ENCODE assay signal across 8 cellular contexts in genomic region chr2:105744091-105744908, GRCh38. TPM values are rescaled to one million over a fixed set of nuclear protein-coding genes. Genes with fewer than 3 reads are reported as not detected.
DNase-seq lines count a peak whose midpoint lies in the region; ATAC-seq and TF ChIP-seq lines count a peak whose summit lies in the region.

No MANE protein-coding gene starts in this region.

- peaks cover 12 to 39% of the 10 kb centered on the region in 2 donors for H3K36me3 Mint-ChIP-seq in CD4-positive, alpha-beta memory T cell

- BruUV-seq in PC-9 (replicated peaks; lab: Mats Ljungman, UMichigan), result TSS peak; percentile 65

- ATAC-seq in HG03342 (IDR thresholded peaks at IDR 0.05; ENCODE audit: unreplicated experiment) (peak; percentile 68), gastroesophageal sphincter (peak; percentile 90)

- 0 out of 2 replicates have a peak, but pooled peaks cover 9% of the 10 kb centered on the region for H4K20me1 ChIP-seq in PC-9 (ENCODE audit: insufficient read depth)

- H3K4me2 ChIP-seq in PC-9 (peak overlapping the region; percentile 68), neuronal stem cell (ENCODE audit: insufficient read depth, low read length, poor library complexity, severe bottlenecking) (peak overlapping the region; percentile 51)

- TF ChIP-seq EP300 in gastroesophageal sphincter (IDR thresholded peaks at IDR 0.05), result no peak

- CTCF ChIA-PET in CD4-positive, alpha-beta memory T cell (lab: Charles Lee; ENCODE audit: partially characterized antibody), result interaction anchor here (1.2 to 2.1 kb wide), 5 partner anchors 10 to 353 kb away, joined by 3 to 12 read pairs (median 5); no protein-coding TSS in a partner anchor
- CTCF ChIA-PET in PC-9 (lab: Charles Lee), result no interaction called here

- H3K14ac ChIP-seq in neuronal stem cell (ENCODE audit: low read length), result no peak overlapping the region

- H3K27ac ChIP-seq in CD4-positive, alpha-beta memory T cell (ENCODE audit: low read depth, low read length), result peak overlapping the region; percentile 65
- no peak overlapping the region for H3K27ac ChIP-seq in PC-9
- peak overlapping the region; percentile 83 to 95 (median 92) for H3K27ac ChIP-seq in gastroesophageal sphincter
- H3K27ac ChIP-seq in neuronal stem cell (replicated peaks; ENCODE audit: low read length), result no peak overlapping the region

- H3K23ac ChIP-seq in neuronal stem cell (ENCODE audit: low read depth, low read length, poor library complexity), result no peak overlapping the region

- no peak overlapping the region for H4K8ac ChIP-seq in neuronal stem cell (ENCODE audit: low read depth, low read length)

- peaks cover 2% of the 10 kb centered on the region for H3K79me1 ChIP-seq in neuronal stem cell (ENCODE audit: low read depth, low read length)

- no peak overlapping the region for H2BK5ac ChIP-seq in neuronal stem cell (ENCODE audit: low read length)

- H3K27ac Mint-ChIP-seq in CD4-positive, alpha-beta memory T cell, result peak overlapping the region; percentile 87 to 94 (median 93)

- H3K27me3 ChIP-seq in CD4-positive, alpha-beta memory T cell (ENCODE audit: insufficient read depth, low read length), result no peaks in the 10 kb centered on the region
- peaks cover 9% of the 10 kb centered on the region; the same call in 1 of the 2 replicates for H3K27me3 ChIP-seq in PC-9 (ENCODE audit: insufficient read depth, low read depth)
- H3K27me3 ChIP-seq in gastroesophageal sphincter, result no peaks in the 10 kb centered on the region
- peaks cover 0 to 4% (median 0%) of the 10 kb centered on the region in 3 experiments for H3K27me3 ChIP-seq in neuronal stem cell (ENCODE audit: control insufficient read depth in 3 of 3, insufficient read depth in 3 of 3, low read depth in 1 of 3, low read length in 3 of 3)

- no peak overlapping the region for H2AK5ac ChIP-seq in neuronal stem cell (ENCODE audit: low read depth, low read length)

- H3F3A ChIP-seq in PC-9 (ENCODE audit: insufficient read depth, low read depth), result peaks cover 10% of the 10 kb centered on the region

- peak overlapping the region; percentile 39 for H3K9ac ChIP-seq in neuronal stem cell (ENCODE audit: low read depth, low read length, poor library complexity)

- H3K4ac ChIP-seq in neuronal stem cell (ENCODE audit: low read length), result no peak overlapping the region

- peaks cover 0 to 4% (median 0%) of the 10 kb centered on the region in 8 donors for H3K9me3 Mint-ChIP-seq in CD4-positive, alpha-beta memory T cell

- H2AFZ ChIP-seq in PC-9 (peak overlapping the region; percentile 55; the same call in 1 of the 2 replicates), neuronal stem cell (ENCODE audit: low read length) (peak overlapping the region; percentile 76)

- no peak overlapping the region for H2BK12ac ChIP-seq in neuronal stem cell (ENCODE audit: low read length)

- peaks cover 60 to 89% (median 73%) of the 10 kb centered on the region in 4 donors for H3K4me1 Mint-ChIP-seq in CD4-positive, alpha-beta memory T cell

- peaks cover 24% of the 10 kb centered on the region; the same call in 1 of the 2 replicates for H3K79me2 ChIP-seq in PC-9 (ENCODE audit: low read depth)

- peak overlapping the region; percentile 79 for H3K18ac ChIP-seq in neuronal stem cell (ENCODE audit: low read length)

- peak; percentile 22 to 33 for TF ChIP-seq POLR2A in gastroesophageal sphincter (IDR thresholded peaks at IDR 0.05)

- DNase-seq in CD4-positive, alpha-beta memory T cell, result peak; percentile 63 to 71 (median 69)
- DNase-seq in GM19240 (ENCODE audit: insufficient read length, low spot score) (peak; percentile 56), PC-9 (peak; percentile 53 to 59), neuronal stem cell (ENCODE audit: low spot score) (peak; percentile 63)
- peak; percentile 23 to 71 (median 28) for DNase-seq in activated naive CD4-positive, alpha-beta T cell (lab: John Stamatoyannopoulos, UW)
- DNase-seq in NK-92 treated with Interleukin-12 subunit alpha and Interleukin-12 subunit beta, amount 100 ng/mL, for 24 hours (lab: John Stamatoyannopoulos, UW), result no peak

- POLR2A ChIA-PET in CD4-positive, alpha-beta memory T cell (lab: Charles Lee; ENCODE audit: partially characterized antibody), result interaction anchor here (0.7 to 2.9 kb wide), 11 partner anchors 10 to 352 kb away, joined by 3 to 22 read pairs (median 5); no protein-coding TSS in a partner anchor
- POLR2A ChIA-PET in PC-9 (lab: Charles Lee; ENCODE audit: unreplicated experiment), result no interaction called here

- no peaks in the 10 kb centered on the region for H3K36me3 ChIP-seq in CD4-positive, alpha-beta memory T cell (ENCODE audit: insufficient read depth, low read length)
- H3K36me3 ChIP-seq in PC-9 (ENCODE audit: low read depth) (no peaks in the 10 kb centered on the region), gastroesophageal sphincter (no peaks in the 10 kb centered on the region), neuronal stem cell (replicated peaks in 1 of 2; ENCODE audit: control insufficient read depth in 2 of 2, insufficient read depth in 2 of 2, low read length in 2 of 2) (peaks cover 0 to 31% of the 10 kb centered on the region in 2 donors)

- peak overlapping the region; percentile 36 to 38 for H3K4me3 ChIP-seq in CD4-positive, alpha-beta memory T cell (ENCODE audit: low read length in 2 of 2)
- H3K4me3 ChIP-seq in PC-9, result peak overlapping the region; percentile 56
- H3K4me3 ChIP-seq in gastroesophageal sphincter, result peak overlapping the region; percentile 88 to 95
- H3K4me3 ChIP-seq in neuronal stem cell (ENCODE audit: low read length in 2 of 2), result peak overlapping the region; percentile 62 to 92

- H3K27me3 Mint-ChIP-seq in CD4-positive, alpha-beta memory T cell, result no peaks in the 10 kb centered on the region

- no peak for TF ChIP-seq CTCF in PC-9 (conservative IDR thresholded peaks at IDR 0.05)
- no peak for TF ChIP-seq CTCF in gastroesophageal sphincter (IDR thresholded peaks at IDR 0.05)

- peak overlapping the region; percentile 84 to 91 (median 88) for H3K4me3 Mint-ChIP-seq in CD4-positive, alpha-beta memory T cell

- no peak overlapping the region for H4K91ac ChIP-seq in neuronal stem cell (ENCODE audit: low read depth, low read length, poor library complexity)

- no peak overlapping the region for H2BK120ac ChIP-seq in neuronal stem cell (ENCODE audit: low read depth, low read length)

- H3K9me2 ChIP-seq in PC-9 (ENCODE audit: insufficient read depth), result no peaks in the 10 kb centered on the region

- 7 to 17% methylated on average over 8 to 15 of the region's 75 CpGs for WGBS in gastroesophageal sphincter (ENCODE audit: low coverage in 1 of 2), 2 donors
- WGBS in neuronal stem cell (ENCODE audit: extremely low coverage in 2 of 2, insufficient read length in 2 of 2, insufficient replicate concordance in 1 of 2), 2 donors, result no CpG with 5 or more reads among the region's 75 CpGs

- intact Hi-C loops in CD4-positive, alpha-beta memory T cell (cut with micrococcal nuclease), result loop anchor here (10.0 kb wide), 1 partner anchor 421 kb away; no protein-coding TSS in a partner anchor
- intact Hi-C loops in PC-9 (cut with micrococcal nuclease; ENCODE audit: unreplicated experiment), result loop anchor here (10.0 kb wide), 1 partner anchor 111 kb away; no protein-coding TSS in a partner anchor

- no peaks in the 10 kb centered on the region for H3K9me3 ChIP-seq in CD4-positive, alpha-beta memory T cell (ENCODE audit: control insufficient read depth in 1 of 2, low read length in 2 of 2)
- H3K9me3 ChIP-seq in PC-9 (ENCODE audit: insufficient read depth, low read depth) (no peaks in the 10 kb centered on the region), gastroesophageal sphincter (no peaks in the 10 kb centered on the region), neuronal stem cell (replicated peaks in 1 of 2; ENCODE audit: control insufficient read depth in 2 of 2, insufficient read depth in 1 of 2, low read depth in 1 of 2, low read length in 2 of 2) (peaks cover 0 to 11% of the 10 kb centered on the region in 2 donors)

- no peak overlapping the region for H2BK15ac ChIP-seq in neuronal stem cell (ENCODE audit: low read length)

- peaks cover 75% of the 10 kb centered on the region for H3K4me1 ChIP-seq in CD4-positive, alpha-beta memory T cell (ENCODE audit: insufficient read depth, low read length)
- H3K4me1 ChIP-seq in PC-9 (replicated peaks; ENCODE audit: insufficient read depth) (peaks cover 16% of the 10 kb centered on the region), gastroesophageal sphincter (peaks cover 0 to 48% (median 22%) of the 10 kb centered on the region in 3 donors), neuronal stem cell (ENCODE audit: control insufficient read depth in 2 of 2, insufficient read depth in 1 of 2, low read depth in 1 of 2, low read length in 2 of 2) (peaks cover 9 to 18% of the 10 kb centered on the region in 2 donors)

RNA-seq across cellular contexts. Expression of gene NCK2, which starts 0.4 kb away (rescaled TPM):
- total RNA-seq in CD4-positive, alpha-beta memory T cell, result 10 to 100 TPM; 98.1 to 98.6 TPM
- 10 to 100 TPM; 58.0 to 76.6 TPM for polyA plus RNA-seq in CD4-positive, alpha-beta memory T cell
- 26.0 and 30.8 TPM in 2 replicates for total RNA-seq in PC-9 (2021)
- total RNA-seq in gastroesophageal sphincter, result 100 to 1,000 TPM in 1 of 4 donors, 10 to 100 TPM in 3; 63.0 to 131 (median 89.5) TPM
- polyA plus RNA-seq in neuronal stem cell (2013, experiment 1 of 2), result 37.1 TPM
- polyA plus RNA-seq in neuronal stem cell (2013, experiment 2 of 2), result 37.6 TPM

Comparison
In these comparisons a context has a peak if more than half of its experiments do, and no peak if none do; other contexts are left out.
1. H3K27ac ChIP-seq: peak in CD4-positive, alpha-beta memory T cell (single experiment) and gastroesophageal sphincter (4 of 4); none in PC-9 (single experiment) and neuronal stem cell (single experiment).
2. H3K4me3 ChIP-seq: peak in every context shown above with its lines; median percentile 92 in gastroesophageal sphincter; 77 in neuronal stem cell; 56 in PC-9; 37 in CD4-positive, alpha-beta memory T cell.